Comparison of ENCODE assay signal across 1 cellular context in the genomic region with DNA sequence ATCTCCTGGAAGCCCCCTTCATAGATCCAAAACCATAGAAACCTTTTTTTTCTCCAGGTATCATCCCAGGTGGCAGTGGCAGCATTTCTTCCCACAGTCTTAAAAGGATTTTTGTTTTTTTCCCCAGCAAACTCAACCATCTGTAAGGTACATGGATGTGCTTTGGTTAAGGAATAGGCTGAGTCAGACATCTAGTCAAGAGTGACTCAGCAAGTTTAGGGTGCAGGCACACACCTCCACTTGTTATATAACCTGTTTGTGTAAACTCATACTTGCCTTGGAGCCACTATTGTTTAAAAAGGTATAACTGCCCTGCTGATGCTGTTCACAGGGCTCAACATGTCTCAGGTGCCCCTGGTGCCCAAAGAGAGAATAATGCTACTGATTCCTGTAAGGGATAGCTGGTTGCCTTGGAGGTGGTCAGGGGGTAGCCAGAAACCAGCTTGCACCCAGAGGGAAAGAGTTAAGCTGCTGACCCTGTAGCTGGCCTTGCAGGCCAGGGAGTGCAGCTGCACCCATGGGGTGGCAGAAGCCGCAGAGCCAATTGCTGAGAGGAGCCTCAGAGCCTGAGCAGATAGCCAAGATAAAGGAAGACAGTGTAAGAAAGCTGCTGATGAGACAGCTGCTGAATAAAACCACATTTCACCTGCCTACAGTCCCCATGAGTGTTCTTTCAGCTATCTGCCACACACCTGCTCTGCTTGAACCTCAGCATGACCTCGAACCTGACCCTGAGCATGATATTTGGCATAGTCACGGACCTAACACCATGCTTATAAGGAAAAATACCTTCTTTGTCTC.
TF ChIP-seq lines count a peak whose summit lies in the region.

No MANE protein-coding gene starts in this region.

TF ChIP-seq in IMR-90, 13 proteins besides CTCF, POLR2A, EP300 and RAD21 (continued from another document):
- no peak for TF ChIP-seq MXI1 (IDR thresholded peaks at IDR 0.05; ENCODE audit: borderline replicate concordance, low read depth, low read length)
- TF ChIP-seq RCOR1 (IDR thresholded peaks at IDR 0.05; ENCODE audit: insufficient replicate concordance, low read length): no peak
- TF ChIP-seq NFE2L2 (IDR thresholded peaks at IDR 0.05; ENCODE audit: low read depth, low read length): peak; percentile 64; the same call in 1 of the 2 replicates
- TF ChIP-seq ELK1 (IDR thresholded peaks at IDR 0.05; ENCODE audit: borderline replicate concordance, low read depth, low read length): no peak
